ENCODE assay signal across 18 cellular contexts in the genomic region with DNA sequence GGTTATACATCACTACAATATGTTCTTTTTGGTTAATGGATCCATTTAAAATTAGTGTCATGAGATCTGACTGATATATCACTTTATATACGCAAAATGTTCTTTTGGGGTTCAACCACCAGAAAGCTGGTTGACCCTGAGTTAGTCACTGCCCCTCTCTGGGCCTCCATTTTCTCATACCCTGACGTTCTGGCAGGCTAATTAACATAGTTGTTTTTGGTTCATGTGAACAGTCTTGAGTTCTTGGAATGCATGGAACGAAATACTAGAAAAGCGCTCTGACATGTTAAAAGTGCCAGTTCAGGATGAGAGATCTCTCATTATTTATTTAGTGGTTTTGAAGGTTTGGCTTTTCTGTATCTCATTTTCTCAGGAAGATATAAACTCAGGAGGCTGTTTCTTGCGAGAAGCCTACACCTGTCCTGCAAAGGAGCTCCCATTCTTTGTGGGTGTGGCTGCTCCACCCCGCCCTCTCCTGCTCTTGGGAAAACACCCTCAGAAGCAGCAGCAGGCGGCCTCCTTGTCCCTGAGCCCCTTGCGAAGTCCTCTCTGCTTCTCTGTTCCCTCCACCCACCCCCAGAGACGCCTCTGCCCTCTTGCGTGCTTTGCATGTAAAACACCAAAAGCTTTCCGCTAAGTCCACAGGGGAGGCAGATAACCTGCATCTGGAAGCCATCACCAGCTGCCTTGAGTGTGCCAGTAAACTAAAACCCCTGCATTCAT.
DNase-seq lines count a peak whose midpoint lies in the region; ATAC-seq, FAIRE-seq and TF ChIP-seq lines count a peak whose summit lies in the region.
"Had no signal": no experiment of that assay in that cellular context is flagged by ENCODE, and none has a peak within 500 bp of the region (broad histone marks: within the 10 kb centered on the region; RNA-seq: fewer than 3 reads in every experiment).

No MANE protein-coding gene starts in this region.

- no peaks in the 10 kb centered on the region for H3K9me3 ChIP-seq in BLaER1 treated with 17β-estradiol and CSF1 and Interleukin-3, amounts not matched to agents 10 nM and 100 nM (replicated peaks in 1 of 11)
- H3K9me3 ChIP-seq in WERI-Rb-1 (ENCODE audit: severe bottlenecking), result no peaks in the 10 kb centered on the region
- H3K9me3 ChIP-seq: Caco-2, esophagus squamous epithelium, heart left ventricle, ovary had no signal

- no peaks in the 10 kb centered on the region for H3K36me3 ChIP-seq in BLaER1 treated with 17β-estradiol and CSF1 and Interleukin-3, amounts not matched to agents 10 nM and 100 nM
- H3K36me3 ChIP-seq in H7 (replicated peaks; ENCODE audit: control insufficient read depth, insufficient read depth, low read length) (no peaks in the 10 kb centered on the region), WERI-Rb-1 (no peaks in the 10 kb centered on the region)
- H3K36me3 ChIP-seq: esophagus squamous epithelium, heart left ventricle, ovary had no signal

- ATAC-seq in HG03108 (IDR thresholded peaks at IDR 0.05; ENCODE audit: unreplicated experiment) (no peak), foreskin keratinocyte (no peak)
- ATAC-seq: heart left ventricle, left cardiac atrium had no signal

- no peak for FAIRE-seq in GM12892 (lab: Jason Lieb, UNC)

- no peak overlapping the region for H3K27ac ChIP-seq in BLaER1 treated with 17β-estradiol and CSF1 and Interleukin-3, amounts not matched to agents 10 nM and 100 nM
- H3K27ac ChIP-seq in WERI-Rb-1, result no peak overlapping the region
- H3K27ac ChIP-seq in foreskin keratinocyte, result no peak overlapping the region
- H3K27ac ChIP-seq: esophagus squamous epithelium, heart left ventricle, ovary had no signal

- TF ChIP-seq CTCF in WERI-Rb-1 (IDR thresholded peaks at IDR 0.05; ENCODE audit: low read depth, low read length), result 0 out of 2 replicates have a peak, but pooled peaks have one; percentile 10
- no peak for TF ChIP-seq CTCF in foreskin fibroblast (IDR thresholded peaks at IDR 0.05; ENCODE audit: low read depth, low read length)
- no peak for TF ChIP-seq CTCF in foreskin keratinocyte (conservative IDR thresholded peaks at IDR 0.05)

- H3K27me3 ChIP-seq in BLaER1 treated with 17β-estradiol and CSF1 and Interleukin-3, amounts not matched to agents 10 nM and 100 nM, result 0 out of 22 replicates have a peak, but pooled peaks cover 0 to 5% (median 0%) of the 10 kb centered on the region in 11 experiments
- no peaks in the 10 kb centered on the region for H3K27me3 ChIP-seq in H7 (ENCODE audit: control insufficient read depth, insufficient read depth, low read length)
- peaks cover 87% of the 10 kb centered on the region for H3K27me3 ChIP-seq in WERI-Rb-1 (ENCODE audit: insufficient read depth, low read depth, severe bottlenecking)
- no peaks in the 10 kb centered on the region for H3K27me3 ChIP-seq in foreskin keratinocyte
- H3K27me3 ChIP-seq: heart left ventricle, ovary had no signal

- peaks cover 47 to 71% (median 65%) of the 10 kb centered on the region in 10 experiments for H3K4me1 ChIP-seq in BLaER1 treated with 17β-estradiol and CSF1 and Interleukin-3, amounts not matched to agents 10 nM and 100 nM
- H3K4me1 ChIP-seq in foreskin keratinocyte, result no peaks in the 10 kb centered on the region
- H3K4me1 ChIP-seq: Caco-2 had no signal

- peak; percentile 84 for DNase-seq in H7
- DNase-seq in WERI-Rb-1, result peak; percentile 39
- peak; percentile 51 for DNase-seq in iPS-NIHi11 (ENCODE audit: low spot score)
- DNase-seq in GM12892 (ENCODE audit: insufficient read length), result no peak
- DNase-seq in foreskin fibroblast, result no peak
- DNase-seq in foreskin keratinocyte, result no peak
- DNase-seq: activated CD4-positive, alpha-beta T cell treated with anti-CD3 and anti-CD28 coated beads for 4 hours; activated T-cell treated with anti-CD3 and anti-CD28 coated beads for 4 hours; esophagus squamous epithelium; heart left ventricle; Kasumi-1; left cardiac atrium; NCI-H345; ovary; SIG-M5 had no signal

- H3K4me3 ChIP-seq in BLaER1 treated with 17β-estradiol and CSF1 and Interleukin-3, amounts not matched to agents 10 nM and 100 nM, result no peak overlapping the region
- no peak overlapping the region for H3K4me3 ChIP-seq in H7 (ENCODE audit: insufficient read depth, low read depth, low read length)
- no peak overlapping the region for H3K4me3 ChIP-seq in WERI-Rb-1 (ENCODE audit: low read depth, low read length)
- no peak overlapping the region for H3K4me3 ChIP-seq in foreskin fibroblast (ENCODE audit: low read depth in 1 of 2, low read length in 2 of 2)
- H3K4me3 ChIP-seq: esophagus squamous epithelium, heart left ventricle, ovary had no signal

- no peak overlapping the region; a peak in 1 of 22 replicates for H3K9ac ChIP-seq in BLaER1 treated with 17β-estradiol and CSF1 and Interleukin-3, amounts not matched to agents 10 nM and 100 nM

- TF ChIP-seq POLR2A in GM12892 (IDR thresholded peaks at IDR 0.05; ENCODE audit: low read depth, low read length), result no peak

- peak overlapping the region in 8 of 11 experiments; percentile 60 to 92 (median 73); a peak in 17 of 22 replicates for H3K4me2 ChIP-seq in BLaER1 treated with 17β-estradiol and CSF1 and Interleukin-3, amounts not matched to agents 10 nM and 100 nM

- 0 out of 22 replicates have a peak, but pooled peaks cover 0 to 6% (median 0%) of the 10 kb centered on the region in 11 experiments for H4K20me1 ChIP-seq in BLaER1 treated with 17β-estradiol and CSF1 and Interleukin-3, amounts not matched to agents 10 nM and 100 nM

Comparison
In these comparisons a context has a peak if more than half of its experiments do, and no peak if none do; other contexts are left out.
1. DNase-seq: peak in H7 (single experiment), WERI-Rb-1 (single experiment) and iPS-NIHi11 (single experiment); none in GM12892 (single experiment), foreskin fibroblast (0 of 2) and foreskin keratinocyte (0 of 2).